ENCODE assay signal across 8 cellular contexts in the genomic region with DNA sequence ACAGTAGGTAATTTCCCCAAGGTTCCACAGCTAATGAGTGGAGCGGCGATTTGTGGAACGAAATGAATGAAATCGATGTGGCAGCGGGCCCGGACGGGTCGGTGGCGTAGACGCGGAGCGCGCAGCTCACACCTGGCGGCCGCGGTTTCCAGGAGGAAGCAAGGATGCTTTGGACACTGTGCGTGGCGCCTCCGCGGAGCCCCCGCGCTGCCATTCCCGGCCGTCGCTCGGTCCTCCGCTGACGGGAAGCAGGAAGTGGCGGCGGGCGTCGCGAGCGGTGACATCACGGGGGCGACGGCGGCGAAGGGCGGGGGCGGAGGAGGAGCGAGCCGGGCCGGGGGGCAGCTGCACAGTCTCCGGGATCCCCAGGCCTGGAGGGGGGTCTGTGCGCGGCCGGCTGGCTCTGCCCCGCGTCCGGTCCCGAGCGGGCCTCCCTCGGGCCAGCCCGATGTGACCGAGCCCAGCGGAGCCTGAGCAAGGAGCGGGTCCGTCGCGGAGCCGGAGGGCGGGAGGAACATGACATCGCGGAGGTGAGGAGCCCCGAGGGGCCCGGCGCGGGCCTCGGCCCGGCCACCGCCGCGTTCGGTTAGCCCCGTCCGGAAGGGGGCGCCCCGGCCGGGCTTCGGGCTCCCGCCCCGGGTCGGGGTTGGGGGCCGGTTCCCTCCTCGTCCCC. TPM values are rescaled to one million over a fixed set of nuclear protein-coding genes. Genes with fewer than 3 reads are reported as not detected.
DNase-seq lines count a peak whose midpoint lies in the region; ATAC-seq and TF ChIP-seq lines count a peak whose summit lies in the region.

TSS of gene PTPN11 (plus strand) at position 352 of the 673 bp plus-strand sequence. CDS start at position 517, 165 bp downstream.

- CTCF ChIA-PET in mammary epithelial cell (lab: Charles Lee; ENCODE audit: low non-redundant PET) = no interaction called here

- 1% methylated on average over 32 of the region's 86 CpGs for WGBS in mammary epithelial cell (ENCODE audit: low coverage, missing lambda C conversion rate)
- 0 to 1% (median 1%) methylated on average over 30 to 86 of the region's 86 CpGs for WGBS in spleen, 5 donors

- peak within 1 kb of the TSS; percentile 93 for H3K4me3 ChIP-seq in WI38 (ENCODE audit: low read depth, low read length)
- H3K4me3 ChIP-seq in mammary epithelial cell (replicated peaks in 1 of 3; ENCODE audit: insufficient read depth in 1 of 3, low read depth in 2 of 3, low read length in 3 of 3) = peak within 1 kb of the TSS; percentile 69 to 99 (median 77)
- H3K4me3 ChIP-seq in spleen = peak within 1 kb of the TSS; percentile 81 to 96 (median 92)

- peaks cover 7% of the 10 kb centered on the region for H3K4me1 ChIP-seq in mammary epithelial cell (ENCODE audit: insufficient read depth, low read length)
- peaks cover 23 to 59% (median 44%) of the 10 kb centered on the region in 6 donors for H3K4me1 ChIP-seq in spleen

- H3K9me3 Mint-ChIP-seq in immature natural killer cell = no peaks in the 10 kb centered on the region

- H3K36me3 Mint-ChIP-seq in immature natural killer cell = no peaks in the 10 kb centered on the region

- intact Hi-C loops in mammary epithelial cell (cut with micrococcal nuclease) = no loop called here
- intact Hi-C loops in spleen (cut with DNase I; ENCODE audit: low total_unique reads) = no loop called here

- peak within 1 kb of the TSS; percentile 86 for H3K27ac ChIP-seq in mammary epithelial cell (ENCODE audit: insufficient read depth, low read depth, low read length)
- H3K27ac ChIP-seq in spleen = peak within 1 kb of the TSS; percentile 91 to 99 (median 96)

- H3K9ac ChIP-seq in mammary epithelial cell (ENCODE audit: insufficient read depth, low read length) = peak within 1 kb of the TSS; percentile 89

- peak within 1 kb of the TSS; percentile 92 for H2AFZ ChIP-seq in mammary epithelial cell (ENCODE audit: low read depth, low read length)

- ATAC-seq in GM18511 (IDR thresholded peaks at IDR 0.05; ENCODE audit: unreplicated experiment) (peak; percentile 78), HG03025 (IDR thresholded peaks at IDR 0.05; ENCODE audit: low FRiP score, unreplicated experiment) (peak; percentile 71)

- TF ChIP-seq POLR2A in spleen (IDR thresholded peaks at IDR 0.05) = peak; percentile 79 to 92 (median 91)

- no TSS peak for BruUV-seq in mammary epithelial cell (replicated peaks; lab: Mats Ljungman, UMichigan)

- DNase-seq in A172 (ENCODE audit: low spot score) (peak; percentile 61), NCI-H2171 treated with DMSO at 0.1 percent for 48 hours (lab: John Stamatoyannopoulos, UW) (peak; percentile 75), mammary epithelial cell (peak; percentile 84), immature natural killer cell (peak; percentile 91), spleen (peak; percentile 97)

- H3K4me2 ChIP-seq in mammary epithelial cell (ENCODE audit: insufficient read depth, low read depth, low read length) = peak within 1 kb of the TSS; percentile 73

- H3K27ac Mint-ChIP-seq in immature natural killer cell = peak within 1 kb of the TSS; percentile 95 to 99 (median 98)

- H3K27me3 ChIP-seq in mammary epithelial cell (ENCODE audit: insufficient read depth, low read length) (no peaks in the 10 kb centered on the region), spleen (replicated peaks in 1 of 7) (no peaks in the 10 kb centered on the region)

- peaks cover 36 to 52% of the 10 kb centered on the region in 2 donors for H3K4me1 Mint-ChIP-seq in immature natural killer cell

- dilution Hi-C loops in mammary epithelial cell (cut with HindIII; ENCODE audit: low sequenced_read_pairs) = no loop called here

- H3K4me3 Mint-ChIP-seq in immature natural killer cell = peak within 1 kb of the TSS; percentile 94 to 98 (median 97)

- in situ Hi-C loops in mammary epithelial cell (cut with MboI; ENCODE audit: low sequenced_read_pairs in 2 of 2) = no loop called here

- peaks cover 50% of the 10 kb centered on the region for H3K79me2 ChIP-seq in mammary epithelial cell (ENCODE audit: insufficient read depth, low read length)

- peaks cover 9 to 13% (median 11%) of the 10 kb centered on the region in 3 donors for H3K27me3 Mint-ChIP-seq in immature natural killer cell (ENCODE audit: low read depth in 3 of 3)

- TF ChIP-seq CTCF in WI38 (IDR thresholded peaks at IDR 0.05; ENCODE audit: low read depth, low read length) (peak; percentile 25), mammary epithelial cell (conservative IDR thresholded peaks at IDR 0.05 in 1 of 2, IDR thresholded peaks at IDR 0.05 in 1 of 2; ENCODE audit: extremely low read depth in 1 of 2, insufficient read depth in 1 of 2, low read depth in 1 of 2, low read length in 2 of 2) (peak; percentile 13 to 50), spleen (IDR thresholded peaks at IDR 0.05 in 8 of 11, conservative IDR thresholded peaks at IDR 0.05 in 3 of 11) (peak in 7 of 11 experiments; percentile 18 to 63 (median 55))

- H3K9me3 ChIP-seq in mammary epithelial cell (replicated peaks; ENCODE audit: insufficient read depth, low read length) (no peaks in the 10 kb centered on the region), spleen (no peaks in the 10 kb centered on the region)

- peaks cover 2% of the 10 kb centered on the region for H3K36me3 ChIP-seq in mammary epithelial cell (ENCODE audit: insufficient read depth, low read length)
- H3K36me3 ChIP-seq in spleen = no peaks in the 10 kb centered on the region

- no peaks in the 10 kb centered on the region for H4K20me1 ChIP-seq in mammary epithelial cell (ENCODE audit: insufficient read depth, low read length)

RNA-seq across cellular contexts. Expression of gene PTPN11, which starts in this region (rescaled TPM):
- total RNA-seq in A172 (2014; rRNA removed; shearing (Covaris generic)) = 75.6 and 100 TPM in 2 replicates
- total RNA-seq in mammary epithelial cell (100 to 1,000 TPM; 108 to 165 TPM), spleen (10 to 100 TPM; 58.3 to 71.8 (median 63.7) TPM)
- polyA plus RNA-seq in mammary epithelial cell (68.3 TPM), immature natural killer cell (10 to 100 TPM; 53.7 to 85.4 (median 58.2) TPM), spleen (10 to 100 TPM; 12.1 to 19.0 (median 13.6) TPM)
- 120 TPM for polyA minus RNA-seq in mammary epithelial cell

Comparison
In these comparisons a context has a peak if more than half of its experiments do, and no peak if none do; other contexts are left out.
1. Peak in every context shown above with its lines: DNase-seq, ATAC-seq, H3K4me3 ChIP-seq and H3K27ac ChIP-seq.